ENCODE assay signal across 28 cellular contexts in genomic region chr9:108185613-108186012, GRCh38.
"Had no signal": no experiment of that assay in that cellular context is flagged by ENCODE, and none has a peak within 500 bp of the region (broad histone marks: within the 10 kb centered on the region; RNA-seq: fewer than 3 reads in every experiment).

No MANE protein-coding gene starts in this region.

- ATAC-seq: activated naive CD4-positive, alpha-beta T cell treated with anti-CD3 and anti-CD28 coated beads, Interleukin-2, amount 50 U/mL, for 72 hours; activated T-cell treated with anti-CD3 and anti-CD28 coated beads, Interleukin-2, amount 50 U/mL, for 72 hours had no signal

- H3K4me1 ChIP-seq: ascending aorta, colonic mucosa had no signal

- H3K9me3 ChIP-seq: ascending aorta, breast epithelium, colonic mucosa, esophagus muscularis mucosa, gastrocnemius medialis had no signal

- H3K27me3 ChIP-seq: ascending aorta, breast epithelium, cardiac muscle cell, colonic mucosa, esophagus muscularis mucosa, foreskin keratinocyte, gastrocnemius medialis had no signal

- H3K4me3 ChIP-seq: ascending aorta, breast epithelium, cardiac muscle cell, colonic mucosa, esophagus muscularis mucosa, gastrocnemius medialis had no signal

- DNase-seq: activated CD4-positive, alpha-beta memory T cell treated with anti-CD3 and anti-CD28 coated beads, Interleukin-2, amount 10 ng/mL, durations not matched to agents 7 days and 5 days; activated CD4-positive, alpha-beta T cell treated with anti-CD3 and anti-CD28 coated beads for 1 hour; activated CD4-positive, alpha-beta T cell treated with anti-CD3 and anti-CD28 coated beads for 4 hours; activated CD4-positive, alpha-beta T cell treated with anti-CD3 and anti-CD28 coated beads, Interleukin-2, amount 10 ng/mL, durations not matched to agents 7 days and 5 days; activated CD4-positive, alpha-beta T cell treated with anti-CD3 and anti-CD28 coated beads, Interleukin-2, amount 50 U/mL, for 4 hours; activated CD8-positive, alpha-beta memory T cell treated with anti-CD3 and anti-CD28 coated beads, Interleukin-2, amount 50 U/mL, for 48 hours; activated gamma-delta T cell; activated naive CD4-positive, alpha-beta T cell; activated naive CD4-positive, alpha-beta T cell treated with anti-CD3 and anti-CD28 coated beads, Interleukin-2, amount 10 ng/mL, durations not matched to agents 7 days and 5 days; activated naive CD8-positive, alpha-beta T cell treated with anti-CD3 and anti-CD28 coated beads, Interleukin-2, amount 10 ng/mL, durations not matched to agents 7 days and 5 days; activated T-cell treated with anti-CD3 and anti-CD28 coated beads for 4 hours; activated T-cell treated with anti-CD3 and anti-CD28 coated beads, Interleukin-2, amount 50 U/mL, for 24 hours; activated T-cell treated with anti-CD3 and anti-CD28 coated beads, Interleukin-2, amount 50 U/mL, for 72 hours; central memory CD4-positive, alpha-beta T cell; cerebellar nuclear complex; effector memory CD4-positive, alpha-beta T cell; endodermal cell; gastrocnemius medialis; glutamatergic neuron; T-helper 2 cell had no signal

- H3K27ac ChIP-seq: breast epithelium, cardiac muscle cell, colonic mucosa, esophagus muscularis mucosa, foreskin keratinocyte, gastrocnemius medialis, VCaP had no signal

- H3K36me3 ChIP-seq: ascending aorta, breast epithelium, cardiac muscle cell, colonic mucosa, esophagus muscularis mucosa, gastrocnemius medialis had no signal
